1 cellular context compared by ENCODE assay signal in the genomic region with DNA sequence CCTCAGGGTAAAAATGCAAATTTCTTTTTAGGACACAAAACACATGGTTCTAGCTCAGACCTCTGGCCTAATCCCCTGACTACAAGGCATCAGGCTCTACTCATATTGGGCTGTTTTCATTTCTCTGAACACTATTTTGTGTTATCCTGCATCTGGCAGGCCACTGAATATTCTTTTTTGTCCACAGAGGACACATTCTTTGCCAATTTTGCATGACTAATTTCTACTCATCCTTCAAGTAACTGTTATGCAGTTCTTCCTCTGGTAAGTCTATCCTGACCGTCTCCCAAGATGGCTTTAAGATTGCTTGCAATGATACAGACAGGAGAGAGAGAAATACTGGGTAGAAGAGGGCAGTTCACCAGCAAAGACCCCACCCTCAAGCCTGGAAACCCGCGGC.
TF ChIP-seq lines count a peak whose summit lies in the region.

No MANE protein-coding gene starts in this region.

TF ChIP-seq in GM23338, 12 proteins besides CTCF, POLR2A, EP300 and RAD21 (continued from another document):
- TF ChIP-seq, protein P1, sequence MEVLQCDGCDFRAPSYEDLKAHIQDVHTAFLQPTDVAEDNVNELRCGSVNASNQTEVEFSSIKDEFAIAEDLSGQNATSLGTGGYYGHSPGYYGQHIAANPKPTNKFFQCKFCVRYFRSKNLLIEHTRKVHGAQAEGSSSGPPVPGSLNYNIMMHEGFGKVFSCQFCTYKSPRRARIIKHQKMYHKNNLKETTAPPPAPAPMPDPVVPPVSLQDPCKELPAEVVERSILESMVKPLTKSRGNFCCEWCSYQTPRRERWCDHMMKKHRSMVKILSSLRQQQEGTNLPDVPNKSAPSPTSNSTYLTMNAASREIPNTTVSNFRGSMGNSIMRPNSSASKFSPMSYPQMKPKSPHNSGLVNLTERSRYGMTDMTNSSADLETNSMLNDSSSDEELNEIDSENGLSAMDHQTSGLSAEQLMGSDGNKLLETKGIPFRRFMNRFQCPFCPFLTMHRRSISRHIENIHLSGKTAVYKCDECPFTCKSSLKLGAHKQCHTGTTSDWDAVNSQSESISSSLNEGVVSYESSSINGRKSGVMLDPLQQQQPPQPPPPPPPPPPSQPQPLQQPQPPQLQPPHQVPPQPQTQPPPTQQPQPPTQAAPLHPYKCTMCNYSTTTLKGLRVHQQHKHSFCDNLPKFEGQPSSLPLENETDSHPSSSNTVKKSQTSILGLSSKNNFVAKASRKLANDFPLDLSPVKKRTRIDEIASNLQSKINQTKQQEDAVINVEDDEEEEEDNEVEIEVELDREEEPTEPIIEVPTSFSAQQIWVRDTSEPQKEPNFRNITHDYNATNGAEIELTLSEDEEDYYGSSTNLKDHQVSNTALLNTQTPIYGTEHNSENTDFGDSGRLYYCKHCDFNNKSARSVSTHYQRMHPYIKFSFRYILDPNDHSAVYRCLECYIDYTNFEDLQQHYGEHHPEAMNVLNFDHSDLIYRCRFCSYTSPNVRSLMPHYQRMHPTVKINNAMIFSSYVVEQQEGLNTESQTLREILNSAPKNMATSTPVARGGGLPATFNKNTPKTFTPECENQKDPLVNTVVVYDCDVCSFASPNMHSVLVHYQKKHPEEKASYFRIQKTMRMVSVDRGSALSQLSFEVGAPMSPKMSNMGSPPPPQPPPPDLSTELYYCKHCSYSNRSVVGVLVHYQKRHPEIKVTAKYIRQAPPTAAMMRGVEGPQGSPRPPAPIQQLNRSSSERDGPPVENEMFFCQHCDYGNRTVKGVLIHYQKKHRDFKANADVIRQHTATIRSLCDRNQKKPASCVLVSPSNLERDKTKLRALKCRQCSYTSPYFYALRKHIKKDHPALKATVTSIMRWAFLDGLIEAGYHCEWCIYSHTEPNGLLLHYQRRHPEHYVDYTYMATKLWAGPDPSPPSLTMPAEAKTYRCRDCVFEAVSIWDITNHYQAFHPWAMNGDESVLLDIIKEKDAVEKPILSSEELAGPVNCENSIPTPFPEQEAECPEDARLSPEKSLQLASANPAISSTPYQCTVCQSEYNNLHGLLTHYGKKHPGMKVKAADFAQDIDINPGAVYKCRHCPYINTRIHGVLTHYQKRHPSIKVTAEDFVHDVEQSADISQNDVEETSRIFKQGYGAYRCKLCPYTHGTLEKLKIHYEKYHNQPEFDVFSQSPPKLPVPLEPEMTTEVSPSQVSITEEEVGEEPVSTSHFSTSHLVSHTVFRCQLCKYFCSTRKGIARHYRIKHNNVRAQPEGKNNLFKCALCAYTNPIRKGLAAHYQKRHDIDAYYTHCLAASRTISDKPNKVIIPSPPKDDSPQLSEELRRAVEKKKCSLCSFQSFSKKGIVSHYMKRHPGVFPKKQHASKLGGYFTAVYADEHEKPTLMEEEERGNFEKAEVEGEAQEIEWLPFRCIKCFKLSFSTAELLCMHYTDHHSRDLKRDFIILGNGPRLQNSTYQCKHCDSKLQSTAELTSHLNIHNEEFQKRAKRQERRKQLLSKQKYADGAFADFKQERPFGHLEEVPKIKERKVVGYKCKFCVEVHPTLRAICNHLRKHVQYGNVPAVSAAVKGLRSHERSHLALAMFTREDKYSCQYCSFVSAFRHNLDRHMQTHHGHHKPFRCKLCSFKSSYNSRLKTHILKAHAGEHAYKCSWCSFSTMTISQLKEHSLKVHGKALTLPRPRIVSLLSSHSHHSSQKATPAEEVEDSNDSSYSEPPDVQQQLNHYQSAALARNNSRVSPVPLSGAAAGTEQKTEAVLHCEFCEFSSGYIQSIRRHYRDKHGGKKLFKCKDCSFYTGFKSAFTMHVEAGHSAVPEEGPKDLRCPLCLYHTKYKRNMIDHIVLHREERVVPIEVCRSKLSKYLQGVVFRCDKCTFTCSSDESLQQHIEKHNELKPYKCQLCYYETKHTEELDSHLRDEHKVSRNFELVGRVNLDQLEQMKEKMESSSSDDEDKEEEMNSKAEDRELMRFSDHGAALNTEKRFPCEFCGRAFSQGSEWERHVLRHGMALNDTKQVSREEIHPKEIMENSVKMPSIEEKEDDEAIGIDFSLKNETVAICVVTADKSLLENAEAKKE (CRISPR knock-in tag; IDR thresholded peaks at IDR 0.05): no peak
- no peak for TF ChIP-seq ZNF331 (CRISPR knock-in tag; IDR thresholded peaks at IDR 0.05; ENCODE audit: low read depth)
- TF ChIP-seq JUNB (IDR thresholded peaks at IDR 0.05; ENCODE audit: unreplicated experiment): no peak
TF ChIP-seq in GM23338: peak in this region for 0.
